ENCODE assay signal across 8 cellular contexts in genomic region chr11:9313648-9314290, GRCh38. TPM values are rescaled to one million over a fixed set of nuclear protein-coding genes. Genes with fewer than 3 reads are reported as not detected.
DNase-seq lines count a peak whose midpoint lies in the region; ATAC-seq, FAIRE-seq and TF ChIP-seq lines count a peak whose summit lies in the region.

No MANE protein-coding gene starts in this region.

- peak overlapping the region; percentile 100 for H3K4me2 ChIP-seq in endothelial cell of umbilical vein (ENCODE audit: insufficient read depth, low read length)

- H3K36me3 Mint-ChIP-seq in type B pancreatic cell: peaks cover 14% of the 10 kb centered on the region

- peaks cover 4% of the 10 kb centered on the region for H3K9me3 Mint-ChIP-seq in type B pancreatic cell

- peak overlapping the region; percentile 94 for H3K9ac ChIP-seq in endothelial cell of umbilical vein (replicated peaks; ENCODE audit: extremely low read depth, insufficient read depth, low read length)
- H3K9ac ChIP-seq in muscle layer of colon (ENCODE audit: low read length): peak overlapping the region; percentile 16

- H3K9me3 ChIP-seq in endothelial cell of umbilical vein (replicated peaks; ENCODE audit: control insufficient read depth, insufficient read depth, low read length) (no peaks in the 10 kb centered on the region), muscle layer of colon (ENCODE audit: low read length) (no peaks in the 10 kb centered on the region)

- H4K20me1 ChIP-seq in endothelial cell of umbilical vein (replicated peaks; ENCODE audit: control insufficient read depth, extremely low read depth, insufficient read depth, low read length): no peaks in the 10 kb centered on the region

- peak overlapping the region; percentile 48 for H2AFZ ChIP-seq in endothelial cell of umbilical vein (ENCODE audit: low read depth, low read length)

- H3K79me2 ChIP-seq in endothelial cell of umbilical vein (ENCODE audit: control insufficient read depth, insufficient read depth, low read length): peaks cover 49% of the 10 kb centered on the region

- H3K4me1 ChIP-seq in endothelial cell of umbilical vein (ENCODE audit: control insufficient read depth, extremely low read depth, insufficient read depth, low read length) (peaks cover 15% of the 10 kb centered on the region), muscle layer of colon (ENCODE audit: insufficient read depth, low read length) (peaks cover 24% of the 10 kb centered on the region)

- FAIRE-seq in endothelial cell of umbilical vein (lab: Jason Lieb, UNC): peak; percentile 63

- no peak for DNase-seq in AG04449 (ENCODE audit: low read depth, low spot score)
- DNase-seq in T1000 (lab: John Stamatoyannopoulos, UW): peak; percentile 2
- DNase-seq in endothelial cell of umbilical vein (ENCODE audit: low read depth, low spot score): peak; percentile 59
- DNase-seq in type B pancreatic cell (ENCODE audit: extremely low spot score, unreplicated experiment): no peak
- no peak for DNase-seq in medulla oblongata (ENCODE audit: extremely low spot score)

- no peaks in the 10 kb centered on the region for H3K9me1 ChIP-seq in endothelial cell of umbilical vein (replicated peaks; ENCODE audit: control insufficient read depth, extremely low read depth, insufficient read depth, low read length)

- peaks cover 6% of the 10 kb centered on the region for H3K27me3 Mint-ChIP-seq in type B pancreatic cell

- peak; percentile 20 for ATAC-seq in GM18867 (IDR thresholded peaks at IDR 0.05; ENCODE audit: unreplicated experiment)
- peak; percentile 10 for ATAC-seq in HG03196 (IDR thresholded peaks at IDR 0.05; ENCODE audit: unreplicated experiment)

- H3K27ac ChIP-seq in endothelial cell of umbilical vein (ENCODE audit: insufficient read depth, low read depth, low read length) (peak overlapping the region; percentile 69), muscle layer of colon (ENCODE audit: low read depth, low read length) (peak overlapping the region; percentile 79)

- no peaks in the 10 kb centered on the region for H3K27me3 ChIP-seq in endothelial cell of umbilical vein (ENCODE audit: control insufficient read depth in 2 of 2, insufficient read depth in 2 of 2, low read length in 2 of 2)
- H3K27me3 ChIP-seq in muscle layer of colon (ENCODE audit: control insufficient read depth in 1 of 2, insufficient read depth in 2 of 2, low read length in 2 of 2): no peaks in the 10 kb centered on the region

- TF ChIP-seq CTCF in AG04449 (IDR thresholded peaks at IDR 0.05; ENCODE audit: insufficient read depth, low read length, missing control alignments): no peak
- no peak for TF ChIP-seq CTCF in endothelial cell of umbilical vein (IDR thresholded peaks at IDR 0.05; ENCODE audit: extremely low read depth in 1 of 2, insufficient read depth in 1 of 2, low read depth in 1 of 2, low read length in 2 of 2)
- TF ChIP-seq CTCF in type B pancreatic cell (conservative IDR thresholded peaks at IDR 0.05): no peak

- intact Hi-C loops in endothelial cell of umbilical vein (cut with micrococcal nuclease): loop anchor here (1.0 to 5.0 kb wide), 5 partner anchors 46 to 253 kb away; partner anchors contain the start of gene DENND5A

- dilution Hi-C loops in endothelial cell of umbilical vein (cut with MboI; ENCODE audit: extremely low pct_ligation_motif_present, low sequenced_read_pairs): no loop called here

- peak overlapping the region; percentile 98 for H3K27ac Mint-ChIP-seq in type B pancreatic cell

- POLR2A ChIA-PET in AG04449 (lab: Yijun Ruan, JAX) (interaction anchor here (2.1 kb wide), 1 partner anchor 71 kb away, joined by 12 read pairs; the partner anchor contains the start of gene IPO7), endothelial cell of umbilical vein (lab: Charles Lee) (interaction anchor here (1.1 to 1.4 kb wide), 2 partner anchors 71 to 72 kb away, joined by 3 read pairs; partner anchors contain the start of gene IPO7)

- H3K4me3 ChIP-seq in AG04449 (ENCODE audit: low read depth, low read length) (peak overlapping the region; percentile 94), endothelial cell of umbilical vein (replicated peaks in 1 of 3; ENCODE audit: insufficient read depth in 1 of 3, low read depth in 1 of 3, low read length in 3 of 3) (peak overlapping the region; percentile 60 to 98 (median 93)), muscle layer of colon (ENCODE audit: low read depth in 1 of 2, low read length in 2 of 2) (peak overlapping the region; percentile 94 to 98)

- TF ChIP-seq POLR2A in endothelial cell of umbilical vein (IDR thresholded peaks at IDR 0.05; ENCODE audit: low read depth, low read length): no peak

- H3K36me3 ChIP-seq in endothelial cell of umbilical vein (ENCODE audit: control insufficient read depth in 2 of 2, extremely low read depth in 1 of 2, insufficient read depth in 2 of 2, low read length in 2 of 2): no peaks in the 10 kb centered on the region
- no peaks in the 10 kb centered on the region for H3K36me3 ChIP-seq in muscle layer of colon (ENCODE audit: insufficient read depth, low read length)

- BruUV-seq in endothelial cell of umbilical vein (replicated peaks; lab: Mats Ljungman, UMichigan): TSS peak; percentile 43

- peaks cover 35% of the 10 kb centered on the region for H3K4me1 Mint-ChIP-seq in type B pancreatic cell (ENCODE audit: unreplicated experiment)

- CTCF ChIA-PET in AG04449 (lab: Yijun Ruan, JAX) (interaction anchor here (1.2 to 1.4 kb wide), 3 partner anchors 16 to 76 kb away, joined by 4 to 7 read pairs (median 5); no protein-coding TSS in a partner anchor), endothelial cell of umbilical vein (lab: Charles Lee) (interaction anchor here (0.5 to 2.4 kb wide), 6 partner anchors 11 to 149 kb away, joined by 3 to 20 read pairs (median 4); partner anchors contain the start of gene IPO7)

- peak overlapping the region; percentile 97 for H3K4me3 Mint-ChIP-seq in type B pancreatic cell

TF ChIP-seq in endothelial cell of umbilical vein, 7 proteins besides CTCF, POLR2A, EP300 and RAD21:
- no peak for TF ChIP-seq JUN (IDR thresholded peaks at IDR 0.05; ENCODE audit: borderline replicate concordance, insufficient read depth, insufficient read length, low read depth)
- no peak for TF ChIP-seq FOS (IDR thresholded peaks at IDR 0.05; ENCODE audit: borderline replicate concordance, insufficient read depth, low read length)
- no peak for TF ChIP-seq EZH2 (IDR thresholded peaks at IDR 0.05; ENCODE audit: borderline replicate concordance, low read depth, low read length, severe bottlenecking)
- TF ChIP-seq GATA2 (IDR thresholded peaks at IDR 0.05; ENCODE audit: insufficient read depth, insufficient read length, low read depth, low read length): no peak
- no peak for TF ChIP-seq MYC (IDR thresholded peaks at IDR 0.05; ENCODE audit: low read depth, low read length)
- no peak for TF ChIP-seq POLR2AphosphoS5 (IDR thresholded peaks at IDR 0.05; ENCODE audit: insufficient read depth, low read depth, low read length)
- TF ChIP-seq, protein P1, sequence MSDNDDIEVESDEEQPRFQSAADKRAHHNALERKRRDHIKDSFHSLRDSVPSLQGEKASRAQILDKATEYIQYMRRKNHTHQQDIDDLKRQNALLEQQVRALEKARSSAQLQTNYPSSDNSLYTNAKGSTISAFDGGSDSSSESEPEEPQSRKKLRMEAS (IDR thresholded peaks at IDR 0.05; ENCODE audit: insufficient read depth, insufficient read length): no peak

RNA-seq across cellular contexts. Expression of gene TMEM41B, which starts 0.6 kb away (rescaled TPM):
- total RNA-seq in endothelial cell of umbilical vein: 38.6 and 39.0 TPM in 2 replicates
- 15.2 and 16.6 TPM in 2 replicates for polyA plus RNA-seq in endothelial cell of umbilical vein
- 10.0 and 11.6 TPM in 2 replicates for polyA plus RNA-seq in endothelial cell of umbilical vein (2011; cell fraction: cytosol; rRNA removed)
- polyA plus RNA-seq in endothelial cell of umbilical vein (2011; cell fraction: nucleus; rRNA removed): 40.4 and 50.8 TPM in 2 replicates
- 13.6 and 20.5 TPM in 2 replicates for polyA plus RNA-seq in endothelial cell of umbilical vein (2012)
- polyA minus RNA-seq in endothelial cell of umbilical vein: 18.6 and 20.5 TPM in 2 replicates
- polyA minus RNA-seq in endothelial cell of umbilical vein (2011; cell fraction: cytosol; rRNA and poly(A)+ RNA removed): 22.9 TPM
- 23.0 and 25.4 TPM in 2 replicates for polyA minus RNA-seq in endothelial cell of umbilical vein (2011; cell fraction: nucleus; rRNA and poly(A)+ RNA removed)
- total RNA-seq in type B pancreatic cell (ENCODE audit: low replicate concordance): 46.5 and 49.6 TPM in 2 replicates

RNA-seq across cellular contexts. Expression of gene DENND5A, which starts 48.6 kb away (rescaled TPM):
- total RNA-seq in endothelial cell of umbilical vein (116 and 117 TPM in 2 replicates), type B pancreatic cell (ENCODE audit: low replicate concordance) (38.7 and 76.0 TPM in 2 replicates)
- polyA plus RNA-seq in endothelial cell of umbilical vein: 220 and 237 TPM in 2 replicates
- polyA plus RNA-seq in endothelial cell of umbilical vein (2011; cell fraction: cytosol; rRNA removed): 160 and 189 TPM in 2 replicates
- 313 and 349 TPM in 2 replicates for polyA plus RNA-seq in endothelial cell of umbilical vein (2011; cell fraction: nucleus; rRNA removed)
- 86.2 and 99.2 TPM in 2 replicates for polyA plus RNA-seq in endothelial cell of umbilical vein (2012)
- 501 and 575 TPM in 2 replicates for polyA minus RNA-seq in endothelial cell of umbilical vein
- polyA minus RNA-seq in endothelial cell of umbilical vein (2011; cell fraction: cytosol; rRNA and poly(A)+ RNA removed): 70.1 TPM
- 253 and 436 TPM in 2 replicates for polyA minus RNA-seq in endothelial cell of umbilical vein (2011; cell fraction: nucleus; rRNA and poly(A)+ RNA removed)

Comparison
In these comparisons a context has a peak if more than half of its experiments do, and no peak if none do; other contexts are left out.
1. DNase-seq: peak in T1000 (single experiment) and endothelial cell of umbilical vein (single experiment); none in AG04449 (single experiment), type B pancreatic cell (single experiment) and medulla oblongata (single experiment).
2. Peak in every context shown above with its lines, with median percentiles within 50 percentile points of each other: H3K4me3 ChIP-seq.